In the genomic region with DNA sequence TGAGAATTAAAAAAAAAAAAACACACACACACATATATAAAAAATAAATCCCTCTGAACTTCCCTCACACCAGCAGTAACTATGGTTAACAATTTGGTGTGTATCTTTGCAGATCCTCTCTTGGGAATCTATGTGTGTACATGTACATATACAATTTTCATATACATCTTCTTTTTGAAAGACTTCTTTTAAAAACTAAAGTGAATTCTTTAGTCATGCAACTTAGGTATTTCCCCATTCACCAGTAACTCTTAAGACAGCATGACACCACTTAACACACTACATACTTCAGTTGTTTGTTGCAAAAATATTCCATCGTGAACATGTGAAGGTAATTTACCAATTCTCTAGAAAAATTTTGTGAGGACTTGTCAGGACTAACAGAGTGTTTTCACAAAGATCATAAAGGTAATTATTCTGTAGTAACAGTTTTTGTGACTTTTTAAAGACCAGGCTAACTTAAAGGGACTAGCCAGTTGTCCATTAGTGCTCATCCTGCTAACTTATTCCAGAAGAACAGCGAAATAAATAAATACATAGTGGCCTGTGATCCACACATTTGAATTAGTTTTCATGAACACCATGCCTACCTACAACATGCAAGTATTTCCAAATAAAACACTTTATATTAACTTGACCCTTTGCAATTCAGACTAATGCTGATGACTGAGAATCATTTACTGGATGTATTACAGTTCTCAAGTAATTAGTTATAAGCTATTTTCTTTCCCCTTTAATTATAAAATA, we compare ENCODE assay signal across 15 cellular contexts. TPM values are rescaled to one million over a fixed set of nuclear protein-coding genes. Genes with fewer than 3 reads are reported as not detected.
DNase-seq lines count a peak whose midpoint lies in the region; ATAC-seq, FAIRE-seq and TF ChIP-seq lines count a peak whose summit lies in the region.
"Had no signal": no experiment of that assay in that cellular context is flagged by ENCODE, and none has a peak within 500 bp of the region (broad histone marks: within the 10 kb centered on the region; RNA-seq: fewer than 3 reads in every experiment).

No MANE protein-coding gene starts in this region.

- no TSS peak for BruUV-seq in Caco-2 (replicated peaks; lab: Mats Ljungman, UMichigan)

- CTCF ChIA-PET in CD4-positive, alpha-beta T cell (lab: Charles Lee): interaction anchor here (1.2 to 2.9 kb wide), 3 partner anchors 9 to 12 kb away, joined by 7 to 12 read pairs (median 8); a partner anchor contains a TSS
- CTCF ChIA-PET in Caco-2 (lab: Charles Lee): interaction anchor here (0.9 to 1.9 kb wide), 3 partner anchors 10 to 154 kb away, joined by 3 to 12 read pairs (median 4); a partner anchor contains a TSS

- peaks cover 97% of the 10 kb centered on the region for H3K79me2 ChIP-seq in astrocyte (ENCODE audit: insufficient read depth, low read length)

- intact Hi-C loops in CD4-positive, alpha-beta T cell (cut with DNase I, micrococcal nuclease): loop anchor here (2.0 to 10.0 kb wide), 5 partner anchors 13 to 1165 kb away; a partner anchor contains a TSS
- intact Hi-C loops in Caco-2 (cut with micrococcal nuclease; ENCODE audit: unreplicated experiment) (no loop called here), natural killer cell (cut with micrococcal nuclease) (loop anchor here (10.0 kb wide), 1 partner anchor 45 kb away; a partner anchor contains a TSS)

- peaks cover 55% of the 10 kb centered on the region for H3K4me1 Mint-ChIP-seq in CD4-positive, alpha-beta T cell (ENCODE audit: low read depth)
- H3K4me1 Mint-ChIP-seq in Caco-2 (ENCODE audit: low read depth, unreplicated experiment) (peaks cover 53% of the 10 kb centered on the region), astrocyte (ENCODE audit: low read depth, unreplicated experiment) (peaks cover 18% of the 10 kb centered on the region), natural killer cell (peaks cover 49 to 54% of the 10 kb centered on the region in 2 donors)

- H3K36me3 Mint-ChIP-seq in CD4-positive, alpha-beta T cell (ENCODE audit: low read depth): peaks cover 96% of the 10 kb centered on the region
- H3K36me3 Mint-ChIP-seq in Caco-2 (ENCODE audit: insufficient read depth, unreplicated experiment) (peaks cover 99% of the 10 kb centered on the region), astrocyte (ENCODE audit: low read depth, unreplicated experiment) (peaks cover 17% of the 10 kb centered on the region), natural killer cell (peaks cover 37% of the 10 kb centered on the region)

- no peak for ATAC-seq in CD4-positive, alpha-beta T cell (ENCODE audit: poor library complexity)
- ATAC-seq in natural killer cell (no peak), GM21360 (IDR thresholded peaks at IDR 0.05; ENCODE audit: unreplicated experiment) (no peak)

- peaks cover 56% of the 10 kb centered on the region for H3K4me1 ChIP-seq in Caco-2
- peaks cover 3% of the 10 kb centered on the region for H3K4me1 ChIP-seq in astrocyte (ENCODE audit: insufficient read depth, low read length)

- H3K9me3 Mint-ChIP-seq in CD4-positive, alpha-beta T cell: no peaks in the 10 kb centered on the region
- H3K9me3 Mint-ChIP-seq in Caco-2 (ENCODE audit: unreplicated experiment): no peaks in the 10 kb centered on the region
- H3K9me3 Mint-ChIP-seq in astrocyte (ENCODE audit: unreplicated experiment): no peaks in the 10 kb centered on the region
- no peaks in the 10 kb centered on the region for H3K9me3 Mint-ChIP-seq in natural killer cell

- H3K27me3 ChIP-seq in CD4-positive, alpha-beta T cell (ENCODE audit: control insufficient read depth, insufficient read depth, low read length): no peaks in the 10 kb centered on the region
- H3K27me3 ChIP-seq in Caco-2 (replicated peaks; ENCODE audit: control insufficient read depth, insufficient read depth, low read length) (no peaks in the 10 kb centered on the region), astrocyte (ENCODE audit: insufficient read depth, low read length) (no peaks in the 10 kb centered on the region)
- H3K27me3 ChIP-seq: thyroid gland had no signal

- H3K4me3 ChIP-seq in Caco-2 (ENCODE audit: low read depth, low read length): no peak overlapping the region
- no peak overlapping the region for H3K4me3 ChIP-seq in astrocyte (ENCODE audit: insufficient read depth, low read depth, low read length)
- H3K4me3 ChIP-seq: left ventricle myocardium inferior, thyroid gland had no signal

- no peak for FAIRE-seq in astrocyte (lab: Jason Lieb, UNC)

- DNase-seq in CD4-positive, alpha-beta T cell: no peak
- DNase-seq in Caco-2: no peak
- DNase-seq in astrocyte (ENCODE audit: low read depth): no peak
- no peak for DNase-seq in natural killer cell
- no peak for DNase-seq in DMS 273 treated with DMSO at 0.1 percent for 48 hours (lab: John Stamatoyannopoulos, UW)
- no peak for DNase-seq in inferior parietal cortex (ENCODE audit: extremely low spot score)
- DNase-seq: activated effector memory CD4-positive, alpha-beta T cell treated with anti-CD3 and anti-CD28 coated beads, Interleukin-2, amount 50 U/mL, for 16 hours; GOT3; left ventricle myocardium inferior; NCI-H1048; NCI-H1930; retina; thyroid gland had no signal

- POLR2A ChIA-PET in CD4-positive, alpha-beta T cell (lab: Charles Lee): interaction anchor here (0.6 to 3.5 kb wide), 8 partner anchors 9 to 114 kb away, joined by 3 to 31 read pairs (median 4); a partner anchor contains a TSS
- POLR2A ChIA-PET in Caco-2 (lab: Charles Lee): interaction anchor here (0.5 to 2.3 kb wide), 9 partner anchors 9 to 42 kb away, joined by 3 to 79 read pairs (median 6); a partner anchor contains a TSS

- H3K9ac ChIP-seq in astrocyte (ENCODE audit: low read length): no peak overlapping the region
- H3K9ac ChIP-seq: KMS-11 had no signal

- peaks cover 96% of the 10 kb centered on the region for H4K20me1 ChIP-seq in astrocyte (ENCODE audit: insufficient read depth, low read length)

- no peaks in the 10 kb centered on the region for H3K9me3 ChIP-seq in CD4-positive, alpha-beta T cell (ENCODE audit: control insufficient read depth, low read length)
- H3K9me3 ChIP-seq in Caco-2: no peaks in the 10 kb centered on the region
- H3K9me3 ChIP-seq in astrocyte (ENCODE audit: insufficient read depth, low read depth, low read length): no peaks in the 10 kb centered on the region
- H3K9me3 ChIP-seq: left ventricle myocardium inferior, thyroid gland had no signal

- H3K4me2 ChIP-seq in astrocyte (ENCODE audit: low read length): no peak overlapping the region
- H3K4me2 ChIP-seq: KMS-11 had no signal

- no peak overlapping the region for H3K27ac ChIP-seq in CD4-positive, alpha-beta T cell (ENCODE audit: low read depth, low read length)
- H3K27ac ChIP-seq in astrocyte (ENCODE audit: low read depth, low read length): no peak overlapping the region
- H3K27ac ChIP-seq: KMS-11, left ventricle myocardium inferior, thyroid gland had no signal

- no peak for TF ChIP-seq CTCF in CD4-positive, alpha-beta T cell (IDR thresholded peaks at IDR 0.05)
- TF ChIP-seq CTCF in Caco-2 (IDR thresholded peaks at IDR 0.05; ENCODE audit: insufficient read depth in 1 of 2, low read depth in 1 of 2, low read length in 1 of 2, severe bottlenecking in 1 of 2, unreplicated experiment in 1 of 2): no peak
- no peak for TF ChIP-seq CTCF in astrocyte (IDR thresholded peaks at IDR 0.05; ENCODE audit: insufficient read depth, low read depth, low read length)
- TF ChIP-seq CTCF in natural killer cell (IDR thresholded peaks at IDR 0.05): no peak

- H3K27me3 Mint-ChIP-seq in CD4-positive, alpha-beta T cell: no peaks in the 10 kb centered on the region
- no peaks in the 10 kb centered on the region for H3K27me3 Mint-ChIP-seq in Caco-2 (ENCODE audit: insufficient read depth, unreplicated experiment)
- H3K27me3 Mint-ChIP-seq in astrocyte (ENCODE audit: low read depth, unreplicated experiment): no peaks in the 10 kb centered on the region
- no peaks in the 10 kb centered on the region for H3K27me3 Mint-ChIP-seq in natural killer cell (ENCODE audit: low read depth in 2 of 2)

- no peak overlapping the region for H2AFZ ChIP-seq in astrocyte (ENCODE audit: low read depth, low read length)

- H3K4me3 Mint-ChIP-seq in CD4-positive, alpha-beta T cell: peak overlapping the region; percentile 35
- H3K4me3 Mint-ChIP-seq in Caco-2 (ENCODE audit: unreplicated experiment) (no peak overlapping the region), astrocyte (ENCODE audit: unreplicated experiment) (peak overlapping the region; percentile 57), natural killer cell (peak overlapping the region; percentile 32)

- H3K36me3 ChIP-seq in Caco-2 (ENCODE audit: control insufficient read depth, insufficient read depth, low read length) (peaks cover 29% of the 10 kb centered on the region), astrocyte (ENCODE audit: insufficient read depth, low read length) (peaks cover 92% of the 10 kb centered on the region)

- H3K27ac Mint-ChIP-seq in CD4-positive, alpha-beta T cell: peak overlapping the region; percentile 47
- H3K27ac Mint-ChIP-seq in Caco-2 (ENCODE audit: unreplicated experiment): peak overlapping the region; percentile 30
- H3K27ac Mint-ChIP-seq in astrocyte (ENCODE audit: unreplicated experiment): peak overlapping the region; percentile 12
- peak overlapping the region; percentile 69 to 79 for H3K27ac Mint-ChIP-seq in natural killer cell

RNA-seq across cellular contexts. Expression of a gene that starts 12.1 kb away (rescaled TPM):
- 1,000 to 10,000 TPM; 1,057 to 1,091 TPM for total RNA-seq in CD4-positive, alpha-beta T cell
- 750 and 777 TPM in 2 replicates for total RNA-seq in Caco-2 (2022)
- 204 and 208 TPM in 2 replicates for total RNA-seq in astrocyte
- 1,000 to 10,000 TPM; 1,431 to 1,555 (median 1,445) TPM for total RNA-seq in natural killer cell

RNA-seq across cellular contexts. Expression of a gene that starts 30.8 kb away (rescaled TPM):
- 10 to 100 TPM; 32.9 to 35.8 TPM for total RNA-seq in CD4-positive, alpha-beta T cell
- total RNA-seq in Caco-2 (2022) (354 and 357 TPM in 2 replicates), astrocyte (185 and 201 TPM in 2 replicates), natural killer cell (10 to 100 TPM; 38.3 to 49.7 (median 40.5) TPM)

RNA-seq across cellular contexts. Expression of a gene that starts 30.9 kb away (rescaled TPM):
- total RNA-seq in CD4-positive, alpha-beta T cell: 10 to 100 TPM; 10.6 to 11.5 TPM
- total RNA-seq in Caco-2 (2022) (69.8 and 77.1 TPM in 2 replicates), astrocyte (30.3 and 33.0 TPM in 2 replicates), natural killer cell (10 to 100 TPM; 11.3 to 20.8 (median 16.0) TPM)

RNA-seq across cellular contexts. Expression of a gene that starts 41.8 kb away (rescaled TPM):
- total RNA-seq in CD4-positive, alpha-beta T cell: 100 to 1,000 TPM; 119 to 126 TPM
- total RNA-seq in Caco-2 (2022) (101 and 109 TPM in 2 replicates), astrocyte (32.6 and 40.1 TPM in 2 replicates), natural killer cell (100 to 1,000 TPM; 151 to 165 (median 161) TPM)

Comparison
In these comparisons a context has a peak if more than half of its experiments do, and no peak if none do; other contexts are left out.
1. H3K27ac Mint-ChIP-seq: peak in every context shown above with its lines; median percentile 74 in natural killer cell; 47 in CD4-positive, alpha-beta T cell; 30 in Caco-2; 12 in astrocyte.